In genomic region chr3:70620367-70620766, GRCh38 we compare ENCODE assay signal across 23 cellular contexts.
"Had no signal": no experiment of that assay in that cellular context is flagged by ENCODE, and none has a peak within 500 bp of the region (broad histone marks: within the 10 kb centered on the region; RNA-seq: fewer than 3 reads in every experiment).

No MANE protein-coding gene starts in this region.

- H3K4me3 Mint-ChIP-seq: dendritic cell treated with granulocyte-macrophage colony-stimulating factor and Interleukin-4, amounts not matched to agents 40 ng/mL and 50 ng/mL, for 4 days; effector memory CD8-positive, alpha-beta T cell; nephron progenitor cell; stimulated activated memory B cell treated with anti-CD40 and anti-IgM and Interleukin-4, amounts not matched to agents 10 μg/mL and 1 μg/mL and 100 μg/mL, for 72 hours; stimulated activated naive CD8-positive, alpha-beta T cell treated with anti-CD3 and anti-CD28 coated beads, Interleukin-15, Interleukin-2, amounts not matched to agents 100 ng/mL and 50 ng/mL, for 24 hours had no signal

- H3K9me3 ChIP-seq: esophagus squamous epithelium, gastroesophageal sphincter, left ventricle myocardium inferior, lower lobe of right lung, neutrophil, psoas muscle, right lobe of liver, tibial artery, upper lobe of left lung, uterus had no signal

- H3K27me3 Mint-ChIP-seq: dendritic cell treated with granulocyte-macrophage colony-stimulating factor and Interleukin-4, amounts not matched to agents 40 ng/mL and 50 ng/mL, for 4 days had no signal

- ATAC-seq: effector memory CD8-positive, alpha-beta T cell; gastroesophageal sphincter; left cardiac atrium; lower lobe of right lung; psoas muscle; right lobe of liver; stimulated activated memory B cell treated with anti-CD40 and anti-IgM and Interleukin-4, amounts not matched to agents 10 μg/mL and 1 μg/mL and 100 μg/mL, for 72 hours had no signal

- H3K4me3 ChIP-seq: esophagus squamous epithelium, gastroesophageal sphincter, left ventricle myocardium inferior, lower lobe of right lung, psoas muscle, right lobe of liver, tibial artery, upper lobe of left lung, uterus had no signal

- H3K9me3 Mint-ChIP-seq: effector memory CD8-positive, alpha-beta T cell; nephron progenitor cell had no signal

- H3K4me1 Mint-ChIP-seq: nephron progenitor cell; stimulated activated memory B cell treated with anti-CD40 and anti-IgM and Interleukin-4, amounts not matched to agents 10 μg/mL and 1 μg/mL and 100 μg/mL, for 72 hours had no signal

- H3K36me3 Mint-ChIP-seq: stimulated activated memory B cell treated with anti-CD40 and anti-IgM and Interleukin-4, amounts not matched to agents 10 μg/mL and 1 μg/mL and 100 μg/mL, for 72 hours had no signal

- H3K27me3 ChIP-seq: esophagus squamous epithelium, gastroesophageal sphincter, neutrophil, right lobe of liver, upper lobe of left lung, uterus had no signal

- H3K27ac Mint-ChIP-seq: dendritic cell treated with granulocyte-macrophage colony-stimulating factor and Interleukin-4, amounts not matched to agents 40 ng/mL and 50 ng/mL, for 4 days; effector memory CD8-positive, alpha-beta T cell; nephron progenitor cell; stimulated activated memory B cell treated with anti-CD40 and anti-IgM and Interleukin-4, amounts not matched to agents 10 μg/mL and 1 μg/mL and 100 μg/mL, for 72 hours; stimulated activated naive CD8-positive, alpha-beta T cell treated with anti-CD3 and anti-CD28 coated beads, Interleukin-15, Interleukin-2, amounts not matched to agents 100 ng/mL and 50 ng/mL, for 24 hours had no signal

- H3K27ac ChIP-seq: esophagus squamous epithelium, gastroesophageal sphincter, left ventricle myocardium inferior, lower lobe of right lung, neutrophil, psoas muscle, right lobe of liver, tibial artery, upper lobe of left lung, uterus had no signal

- H3K36me3 ChIP-seq: esophagus squamous epithelium, gastroesophageal sphincter, left ventricle myocardium inferior, lower lobe of right lung, neutrophil, right lobe of liver, tibial artery, upper lobe of left lung, uterus had no signal

- H3K4me1 ChIP-seq: esophagus squamous epithelium, gastroesophageal sphincter, left ventricle myocardium inferior, lower lobe of right lung, psoas muscle, right lobe of liver, tibial artery, upper lobe of left lung, uterus had no signal

- DNase-seq: effector memory CD8-positive, alpha-beta T cell; esophagus squamous epithelium; foreskin fibroblast; glutamatergic neuron; kidney; left cardiac atrium; left ventricle myocardium inferior; lower lobe of right lung; mesenchymal stem cell; midbrain; nephron progenitor cell; psoas muscle; retina; right lobe of liver; stimulated activated CD4-positive, alpha-beta T cell treated with anti-CD3 and anti-CD28 coated beads, Interleukin-4, amount 100 ng/mL, for 24 hours; tibial artery; upper lobe of left lung; uterus had no signal
